In the genomic region with DNA sequence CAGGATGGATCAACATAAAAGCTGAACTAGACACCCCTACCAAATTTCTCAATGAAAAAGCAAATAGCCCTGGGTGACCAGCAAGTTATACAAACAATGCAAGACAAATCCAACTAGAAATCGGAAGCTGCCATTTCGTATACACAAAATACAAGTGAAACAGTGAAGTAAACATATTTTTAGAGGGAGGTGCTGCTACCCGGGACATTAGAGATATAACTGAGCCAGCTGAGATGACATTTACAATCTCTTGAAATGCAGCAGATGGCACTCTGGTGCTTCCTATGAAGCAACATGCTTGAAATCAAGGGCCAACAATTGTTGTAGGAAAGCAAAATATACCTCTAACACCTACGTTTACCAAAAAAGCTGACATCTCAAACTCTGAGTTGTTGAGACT, we compare ENCODE assay signal across 19 cellular contexts. TPM values are rescaled to one million over a fixed set of nuclear protein-coding genes. Genes with fewer than 3 reads are reported as not detected.
A peak's percentile ranks its signal among the peaks of the same experiment; 100 is the strongest.
DNase-seq lines count a peak whose midpoint lies in the region; ATAC-seq, FAIRE-seq and TF ChIP-seq lines count a peak whose summit lies in the region.
"Had no signal": no experiment of that assay in that cellular context is flagged by ENCODE, and none has a peak within 500 bp of the region (broad histone marks: within the 10 kb centered on the region; RNA-seq: fewer than 3 reads in every experiment).

No MANE protein-coding gene starts in this region.

- H3K27ac ChIP-seq in A549 (no peak overlapping the region), RWPE2 (ENCODE audit: poor library complexity, severe bottlenecking) (no peak overlapping the region), tibial nerve (no peak overlapping the region)
- H3K27ac ChIP-seq: ascending aorta, foreskin keratinocyte, left ventricle myocardium inferior, PC-9, SK-N-MC had no signal

- CTCF ChIA-PET in A549 (lab: Yijun Ruan, JAX) = interaction anchor here (18.7 kb wide), 1 partner anchor 180 kb away, joined by 486 read pairs; no protein-coding TSS in a partner anchor

- TF ChIP-seq EP300 in A549 (IDR thresholded peaks at IDR 0.05) = no peak
- TF ChIP-seq EP300 in tibial nerve (IDR thresholded peaks at IDR 0.05) = no peak

- no peak overlapping the region for H3K4me3 ChIP-seq in A549
- H3K4me3 ChIP-seq in RWPE2 (ENCODE audit: severe bottlenecking) = no peak overlapping the region
- no peak overlapping the region for H3K4me3 ChIP-seq in tibial nerve
- H3K4me3 ChIP-seq: ascending aorta, K562, left ventricle myocardium inferior, PC-9, SK-N-MC had no signal

- H3K27me3 ChIP-seq in RWPE2 (ENCODE audit: insufficient read depth, poor library complexity, severe bottlenecking) = no peaks in the 10 kb centered on the region
- no peaks in the 10 kb centered on the region for H3K27me3 ChIP-seq in tibial nerve
- H3K27me3 ChIP-seq: ascending aorta, foreskin keratinocyte had no signal

- no peak for TF ChIP-seq POLR2A in A549 (IDR thresholded peaks at IDR 0.05; ENCODE audit: low read length)
- no peak for TF ChIP-seq POLR2A in tibial nerve (IDR thresholded peaks at IDR 0.05)

- POLR2A ChIA-PET in A549 (lab: Yijun Ruan, JAX) = no interaction called here

- FAIRE-seq in A549 (lab: Jason Lieb, UNC) (no peak), frontal cortex (lab: Jason Lieb, UNC) (no peak)
- FAIRE-seq: K562 had no signal

- ATAC-seq in A549 (peak in 1 of 2 experiments; percentile 44; a peak in 1 of 6 replicates), RWPE2 (ENCODE audit: low read depth) (no peak), GM21515 (IDR thresholded peaks at IDR 0.05; ENCODE audit: unreplicated experiment) (no peak)
- ATAC-seq: foreskin keratinocyte, K562, sciatic nerve had no signal

- peak; percentile 32 to 38; a peak in 2 of 5 replicates for TF ChIP-seq RAD21 in A549 (conservative IDR thresholded peaks at IDR 0.05 in 1 of 2, IDR thresholded peaks at IDR 0.05 in 1 of 2)

- peaks cover 22% of the 10 kb centered on the region for H3K4me1 ChIP-seq in A549
- H3K4me1 ChIP-seq in RWPE2 (ENCODE audit: insufficient read depth, poor library complexity, severe bottlenecking) = no peaks in the 10 kb centered on the region
- no peaks in the 10 kb centered on the region for H3K4me1 ChIP-seq in tibial nerve
- H3K4me1 ChIP-seq: ascending aorta, foreskin keratinocyte had no signal

- H3K4me2 ChIP-seq in A549 = peak overlapping the region; percentile 46
- H3K4me2 ChIP-seq: PC-9 had no signal

- H3K36me3 ChIP-seq in RWPE2 (ENCODE audit: low read depth) (peaks cover 13% of the 10 kb centered on the region; the same call in 1 of the 2 replicates), tibial nerve (peaks cover 0 to 70% (median 0%) of the 10 kb centered on the region in 3 donors)

- H3K9me3 ChIP-seq in A549 (peaks cover 18% of the 10 kb centered on the region; the same call in 2 of the 3 replicates), RWPE2 (ENCODE audit: severe bottlenecking) (peaks cover 7% of the 10 kb centered on the region), tibial nerve (peaks cover 0 to 20% (median 1%) of the 10 kb centered on the region in 4 donors)

- DNase-seq in A549 (ENCODE audit: low read depth in 1 of 2, low spot score in 1 of 2) = no peak
- DNase-seq in DMS53 treated with DMSO at 0.1 percent for 48 hours (lab: John Stamatoyannopoulos, UW; ENCODE audit: unreplicated experiment) = peak; percentile 7
- no peak for DNase-seq in RWPE2 (ENCODE audit: low spot score)
- DNase-seq in inferior parietal cortex (ENCODE audit: extremely low spot score) = peak; percentile 17
- DNase-seq in tibial nerve (ENCODE audit: low spot score in 2 of 2) = no peak
- no peak for DNase-seq in frontal cortex (ENCODE audit: low spot score in 2 of 2)
- DNase-seq in stimulated activated CD4-positive, alpha-beta T cell treated with anti-CD3 and anti-CD28 coated beads, Interleukin-2, amount 100 ng/mL, for 48 hours = no peak
- DNase-seq: activated CD4-positive, alpha-beta T cell treated with anti-CD3 and anti-CD28 coated beads for 4 hours; foreskin keratinocyte; GOT3; left ventricle myocardium inferior; NCI-H1048; PC-9; stimulated activated CD4-positive, alpha-beta T cell treated with anti-CD3 and anti-CD28 coated beads, Interleukin-1b, Interleukin-23, amount 100 ng/mL, for 48 hours had no signal

- WGBS in A549 (ENCODE audit: missing lambda C conversion rate) = 25% methylated on average over 4 of the region's 4 CpGs
- 67 to 68% methylated on average over 4 of the region's 4 CpGs for WGBS in tibial nerve, 2 donors

- TF ChIP-seq CTCF in A549 (IDR thresholded peaks at IDR 0.05) (peak; percentile 17; the same call in 1 of the 3 replicates), RWPE2 (IDR thresholded peaks at IDR 0.05; ENCODE audit: poor library complexity, severe bottlenecking) (peak; percentile 18), tibial nerve (IDR thresholded peaks at IDR 0.05) (no peak)

TF ChIP-seq in A549, 52 proteins besides CTCF, POLR2A, EP300 and RAD21:
- TF ChIP-seq, protein P1, sequence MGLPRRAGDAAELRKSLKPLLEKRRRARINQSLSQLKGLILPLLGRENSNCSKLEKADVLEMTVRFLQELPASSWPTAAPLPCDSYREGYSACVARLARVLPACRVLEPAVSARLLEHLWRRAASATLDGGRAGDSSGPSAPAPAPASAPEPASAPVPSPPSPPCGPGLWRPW (IDR thresholded peaks at IDR 0.05) = no peak
- no peak for TF ChIP-seq HDAC2 (IDR thresholded peaks at IDR 0.05)

RNA-seq across cellular contexts. Expression of a gene that starts 25.5 kb away (rescaled TPM):
- polyA plus RNA-seq in A549 (2011; rRNA removed) (3.3 and 3.5 TPM in 2 replicates), A549 (2017; fragmentation: RNase III; extraction: RNeasy Plus Mini Kit Qiagen cat#74134 plus additional on column Dnase treatment) (2.6 to 3.3 TPM (median 2.8 TPM) in 3 replicates)
- 1.4 and 2.8 TPM in 2 replicates for polyA plus RNA-seq in A549 (2012; cell fraction: cytosol; rRNA removed)
- 5.9 and 7.0 TPM in 2 replicates for polyA plus RNA-seq in A549 (2012; cell fraction: nucleus; rRNA removed)
- 1.7 and 2.5 TPM in 2 replicates for polyA minus RNA-seq in A549 (2011; rRNA and poly(A)+ RNA removed)
- total RNA-seq in tibial nerve (1 to 10 TPM in 2 of 4 donors, under 1 TPM in 1, not detected in 1; 0.63 to 2.4 (median 2.2) TPM), frontal cortex (0.41 TPM)
- total RNA-seq: ascending aorta, left ventricle myocardium inferior, PC-9 had no signal

Comparison
In these comparisons a context has a peak if more than half of its experiments do, and no peak if none do; other contexts are left out.
1. DNase-seq: peak in DMS53 treated with DMSO at 0.1 percent for 48 hours (single experiment) and inferior parietal cortex (single experiment); none in A549 (0 of 2), RWPE2 (single experiment), tibial nerve (0 of 2), frontal cortex (0 of 2) and stimulated activated CD4-positive, alpha-beta T cell treated with anti-CD3 and anti-CD28 coated beads, Interleukin-2, amount 100 ng/mL, for 48 hours (0 of 2).
2. CTCF ChIP-seq: peak in A549 (single experiment) and RWPE2 (single experiment); none in tibial nerve (0 of 5).